Comparison of ENCODE assay signal across 8 cellular contexts in genomic region chr12:65825573-65826512, GRCh38. TPM values are rescaled to one million over a fixed set of nuclear protein-coding genes. Genes with fewer than 3 reads are reported as not detected.
DNase-seq lines count a peak whose midpoint lies in the region; ATAC-seq, FAIRE-seq and TF ChIP-seq lines count a peak whose summit lies in the region.

No MANE protein-coding gene starts in this region.

- no peaks in the 10 kb centered on the region for H3K9me3 Mint-ChIP-seq in central memory CD8-positive, alpha-beta T cell

- TF ChIP-seq RAD21 in HepG2 (CRISPR knock-in tag; IDR thresholded peaks at IDR 0.05): no peak

- H3K27me3 ChIP-seq in KMS-11 (ENCODE audit: insufficient read depth, low read depth) (no peaks in the 10 kb centered on the region), HepG2 (ENCODE audit: control insufficient read depth in 1 of 2, insufficient read depth in 2 of 2, low read length in 2 of 2) (no peaks in the 10 kb centered on the region; a peak in 1 of 5 replicates), thoracic aorta (replicated peaks; ENCODE audit: insufficient read depth) (peaks cover 4% of the 10 kb centered on the region)

- H3K27ac ChIP-seq in KMS-11 (no peak overlapping the region), HepG2 (ENCODE audit: extremely low read length, insufficient read depth, low read length) (peak overlapping the region; percentile 84), thoracic aorta (no peak overlapping the region)

- H3K79me2 ChIP-seq in KMS-11 (ENCODE audit: insufficient read depth, low read depth): no peaks in the 10 kb centered on the region
- peaks cover 80% of the 10 kb centered on the region for H3K79me2 ChIP-seq in HepG2 (ENCODE audit: insufficient read depth, low read length)

- no peak overlapping the region for H3K27ac Mint-ChIP-seq in central memory CD8-positive, alpha-beta T cell (ENCODE audit: low read depth)

- H3K4me3 Mint-ChIP-seq in central memory CD8-positive, alpha-beta T cell: peak overlapping the region; percentile 70

- no TSS peak for BruUV-seq in HepG2 (replicated peaks; lab: Mats Ljungman, UMichigan)

- no peak for TF ChIP-seq EP300 in HepG2 (IDR thresholded peaks at IDR 0.05; ENCODE audit: low read depth in 2 of 2, low read length in 2 of 2)
- TF ChIP-seq EP300 in HepG2 (CRISPR knock-in tag; IDR thresholded peaks at IDR 0.05; ENCODE audit: borderline replicate concordance): no peak

- TF ChIP-seq CTCF in KMS-11 (conservative IDR thresholded peaks at IDR 0.05; ENCODE audit: low read depth, low read length): no peak
- TF ChIP-seq CTCF in HepG2 (CRISPR knock-in tag; IDR thresholded peaks at IDR 0.05): no peak
- no peak for TF ChIP-seq CTCF in thoracic aorta (IDR thresholded peaks at IDR 0.05)

- peaks cover 22% of the 10 kb centered on the region for H3K4me1 Mint-ChIP-seq in central memory CD8-positive, alpha-beta T cell

- H3K4me3 ChIP-seq in KMS-11 (IDR thresholded peaks at IDR 0.05; ENCODE audit: insufficient read depth, low read depth, low read length) (no peak overlapping the region), HepG2 (replicated peaks in 1 of 3; ENCODE audit: insufficient read depth in 1 of 3, low read depth in 2 of 3, low read length in 3 of 3) (peak overlapping the region; percentile 76 to 98 (median 97)), thoracic aorta (peak overlapping the region; percentile 81)

- H3K9ac ChIP-seq in ES-I3 (ENCODE audit: low read depth, low read length) (peak overlapping the region; percentile 78), KMS-11 (no peak overlapping the region), HepG2 (ENCODE audit: insufficient read depth, low read depth, low read length) (peak overlapping the region; percentile 76)

- H3K36me3 Mint-ChIP-seq in central memory CD8-positive, alpha-beta T cell (ENCODE audit: insufficient read depth): no peaks in the 10 kb centered on the region

- DNase-seq in central memory CD8-positive, alpha-beta T cell (ENCODE audit: low spot score in 2 of 2): no peak
- no peak for DNase-seq in HepG2 (ENCODE audit: low spot score)
- no peak for DNase-seq in thoracic aorta (ENCODE audit: low spot score)
- DNase-seq in OCI-M2 (lab: John Stamatoyannopoulos, UW; ENCODE audit: unreplicated experiment): no peak
- no peak for DNase-seq in GM19240 (ENCODE audit: insufficient read length, low spot score)

- no peak for TF ChIP-seq POLR2A in HepG2 (IDR thresholded peaks at IDR 0.05; ENCODE audit: insufficient read depth in 1 of 2, low read depth in 2 of 2, low read length in 2 of 2)

- peaks cover 91% of the 10 kb centered on the region for H3K27me3 Mint-ChIP-seq in central memory CD8-positive, alpha-beta T cell

- POLR2A ChIA-PET in HepG2 (lab: Yijun Ruan, JAX): interaction anchor here (1.8 to 2.1 kb wide), 2 partner anchors 104 to 135 kb away, joined by 5 to 7 read pairs; no protein-coding TSS in a partner anchor

- CTCF ChIA-PET in HepG2 (lab: Yijun Ruan, JAX; ENCODE audit: low intra/inter-chr PET ratio, low total read pairs): no interaction called here

- peaks cover 10% of the 10 kb centered on the region; the same call in 1 of the 2 replicates for H3K4me1 ChIP-seq in ES-I3 (ENCODE audit: insufficient read depth, low read length)
- peaks cover 6% of the 10 kb centered on the region for H3K4me1 ChIP-seq in KMS-11 (ENCODE audit: low read depth, poor library complexity, severe bottlenecking)
- peaks cover 39% of the 10 kb centered on the region for H3K4me1 ChIP-seq in HepG2 (ENCODE audit: insufficient read depth, low read length)
- H3K4me1 ChIP-seq in thoracic aorta (ENCODE audit: control insufficient read depth in 1 of 2, low read depth in 2 of 2): peaks cover 26 to 35% of the 10 kb centered on the region in 2 donors

- H3K4me2 ChIP-seq in KMS-11 (peak overlapping the region; percentile 45; the same call in 1 of the 2 replicates), HepG2 (ENCODE audit: low read depth, low read length) (peak overlapping the region; percentile 99)

- no peak for ATAC-seq in central memory CD8-positive, alpha-beta T cell (replicated peaks; ENCODE audit: extremely low read depth, poor library complexity, severe bottlenecking)
- ATAC-seq in HepG2: peak; percentile 4
- ATAC-seq in thoracic aorta (ENCODE audit: insufficient number of reproducible peaks, low FRiP score, low read depth): no peak
- no peak for ATAC-seq in HG03097 (IDR thresholded peaks at IDR 0.05; ENCODE audit: low FRiP score, unreplicated experiment)

- no peaks in the 10 kb centered on the region for H4K20me1 ChIP-seq in KMS-11 (ENCODE audit: insufficient read depth)
- no peaks in the 10 kb centered on the region; the same call in 1 of the 2 replicates for H4K20me1 ChIP-seq in HepG2 (ENCODE audit: insufficient read depth, low read length)

- intact Hi-C loops in HepG2 (cut with micrococcal nuclease; ENCODE audit: unreplicated experiment): loop anchor here (2.0 to 10.0 kb wide), 5 partner anchors 111 to 521 kb away; no protein-coding TSS in a partner anchor

- H3K36me3 ChIP-seq in ES-I3 (ENCODE audit: insufficient read depth, low read length): no peaks in the 10 kb centered on the region
- H3K36me3 ChIP-seq in KMS-11 (ENCODE audit: insufficient read depth): no peaks in the 10 kb centered on the region
- peaks cover 1 to 6% of the 10 kb centered on the region in 2 experiments; a peak in 3 of 5 replicates for H3K36me3 ChIP-seq in HepG2 (replicated peaks in 1 of 2; ENCODE audit: control insufficient read depth in 1 of 2, insufficient read depth in 2 of 2, low read length in 2 of 2)
- H3K36me3 ChIP-seq in thoracic aorta: no peaks in the 10 kb centered on the region

- FAIRE-seq in HepG2 (lab: Jason Lieb, UNC): no peak

- in situ Hi-C loops in HepG2 (cut with HindIII; ENCODE audit: extremely low pct_ligation_motif_present, low pct_unique_long_range_greater_than_20kb): no loop called here

- H3K9me3 ChIP-seq in ES-I3 (ENCODE audit: control insufficient read depth, insufficient read depth, low read length) (no peaks in the 10 kb centered on the region), HepG2 (ENCODE audit: low read length) (no peaks in the 10 kb centered on the region), thoracic aorta (no peaks in the 10 kb centered on the region)

- peak overlapping the region; percentile 99 for H2AFZ ChIP-seq in KMS-11 (ENCODE audit: low read depth)
- H2AFZ ChIP-seq in HepG2 (ENCODE audit: low read length): no peak overlapping the region

- WGBS in HepG2 (ENCODE audit: low lambda C conversion rate): 2% methylated on average over 9 of the region's 85 CpGs

TF ChIP-seq in HepG2, 621 proteins besides CTCF, POLR2A, EP300 and RAD21 (continues in another document):
- peak; percentile 64 for TF ChIP-seq RBFOX2 (IDR thresholded peaks at IDR 0.05; ENCODE audit: low read depth, low read length)
- peak; percentile 73 for TF ChIP-seq ASH2L (IDR thresholded peaks at IDR 0.05; ENCODE audit: insufficient read length, low read depth, low read length)
- peak; percentile 38 for TF ChIP-seq TAF1 (CRISPR knock-in tag; IDR thresholded peaks at IDR 0.05)
- no peak for TF ChIP-seq ZNF619 (CRISPR knock-in tag; IDR thresholded peaks at IDR 0.05)
- TF ChIP-seq ZNF782 (CRISPR knock-in tag; IDR thresholded peaks at IDR 0.05; ENCODE audit: borderline replicate concordance): peak; percentile 72; the same call in 1 of the 2 replicates
- 0 out of 2 replicates have a peak, but pooled peaks have one; percentile 17 for TF ChIP-seq KDM5A (IDR thresholded peaks at IDR 0.05; ENCODE audit: borderline replicate concordance, low read length)
- no peak for TF ChIP-seq NR1H2 (CRISPR knock-in tag; IDR thresholded peaks at IDR 0.05; ENCODE audit: borderline replicate concordance, low read depth)
- TF ChIP-seq AGO2 (optimal IDR thresholded peaks at IDR 0.05; ENCODE audit: low read depth, low read length): peak; percentile 89
- peak; percentile 50; the same call in 1 of the 2 replicates for TF ChIP-seq ZBTB7A (CRISPR knock-in tag; IDR thresholded peaks at IDR 0.05)

RNA-seq across cellular contexts. Expression of gene HMGA2, which starts 1.6 kb away (rescaled TPM):
- total RNA-seq in HepG2 (2016; rRNA removed; fragmentation: Illumina TruSeq; extraction: Trizol): 72.0 and 104 TPM in 2 replicates
- 10.3 and 11.3 TPM in 2 replicates for total RNA-seq in HepG2 (2016; cell fraction: cytosol; rRNA removed; fragmentation: Illumina TruSeq; extraction: Trizol; ENCODE audit: low read depth)
- total RNA-seq in HepG2 (2016; cell fraction: insoluble cytoplasmic fraction; rRNA removed; fragmentation: Illumina TruSeq; extraction: Trizol): 70.8 and 101 TPM in 2 replicates
- 53.4 and 58.8 TPM in 2 replicates for total RNA-seq in HepG2 (2016; cell fraction: membrane; rRNA removed; fragmentation: Illumina TruSeq; extraction: Trizol)
- 103 and 110 TPM in 2 replicates for total RNA-seq in HepG2 (2016; cell fraction: nucleus; rRNA removed; fragmentation: Illumina TruSeq; extraction: Trizol)
- 50.6 and 78.1 TPM in 2 replicates for polyA plus RNA-seq in HepG2 (2011; rRNA removed)
- polyA plus RNA-seq in HepG2 (2011; cell fraction: cytosol; rRNA removed): 32.1 and 38.5 TPM in 2 replicates
- polyA plus RNA-seq in HepG2 (2011; cell fraction: nucleus; rRNA removed): 54.1 and 79.2 TPM in 2 replicates
- polyA plus RNA-seq in HepG2 (2012): 52.3 and 73.9 TPM in 2 replicates
- 14.3 and 15.4 TPM in 2 replicates for polyA plus RNA-seq in HepG2 (2016; cell fraction: cytosol; fragmentation: Illumina TruSeq; extraction: Trizol; ENCODE audit: low read depth)
- polyA plus RNA-seq in HepG2 (2016; cell fraction: insoluble cytoplasmic fraction; fragmentation: Illumina TruSeq; extraction: Trizol; ENCODE audit: low read depth): 174 and 181 TPM in 2 replicates
- polyA plus RNA-seq in HepG2 (2016; cell fraction: membrane; fragmentation: Illumina TruSeq; extraction: Trizol; ENCODE audit: low read depth): 53.7 and 56.6 TPM in 2 replicates
- 130 and 131 TPM in 2 replicates for polyA plus RNA-seq in HepG2 (2016; cell fraction: nucleus; fragmentation: Illumina TruSeq; extraction: Trizol; ENCODE audit: insufficient read depth, low read depth)
- 1.8 and 64.4 TPM in 2 replicates for polyA minus RNA-seq in HepG2 (2011; rRNA and poly(A)+ RNA removed; ENCODE audit: low replicate concordance)
- polyA minus RNA-seq in HepG2 (2011; cell fraction: cytosol; rRNA and poly(A)+ RNA removed): 59.6 and 77.1 TPM in 2 replicates
- 137 and 165 TPM in 2 replicates for polyA minus RNA-seq in HepG2 (2011; cell fraction: nucleus; rRNA and poly(A)+ RNA removed)
- total RNA-seq in thoracic aorta: 1 to 10 TPM; 1.1 to 2.3 TPM
